9 cellular contexts compared by ENCODE assay signal in the genomic region with DNA sequence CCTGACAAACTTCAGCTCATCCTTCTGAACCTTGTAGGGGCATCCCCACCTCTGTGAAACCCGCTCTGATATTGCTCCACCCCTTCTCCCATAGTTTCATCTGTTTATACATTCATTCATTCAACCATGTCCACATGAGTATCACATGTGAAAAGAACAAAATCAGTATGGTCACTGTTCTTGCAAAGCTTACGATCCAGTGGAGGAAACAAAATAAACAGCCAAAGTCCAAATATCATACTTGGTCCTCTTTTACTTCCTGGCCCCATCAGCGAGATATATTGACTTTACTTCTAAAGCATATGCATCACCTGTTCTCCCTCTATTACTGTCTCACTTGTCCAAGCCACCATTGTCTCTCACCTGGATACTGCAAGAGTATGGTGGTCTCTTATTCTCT. TPM values are rescaled to one million over a fixed set of nuclear protein-coding genes. Genes with fewer than 3 reads are reported as not detected.
"Had no signal": no experiment of that assay in that cellular context is flagged by ENCODE, and none has a peak within 500 bp of the region (broad histone marks: within the 10 kb centered on the region; RNA-seq: fewer than 3 reads in every experiment).

No MANE protein-coding gene starts in this region.

- DNase-seq: H9, HCEC 1CT, IMR-90 had no signal

- H2AFZ ChIP-seq: GM23338 had no signal

- H3K4me2 ChIP-seq: GM23338 had no signal

- H3K27ac ChIP-seq: HL-60 had no signal

- FAIRE-seq: H1, H54, K562 had no signal

- ATAC-seq: GM23338, K562 had no signal

- H3K4me3 ChIP-seq: GM23338, K562 had no signal

RNA-seq across cellular contexts. Expression of a gene that starts 35.6 kb away (rescaled TPM):
- total RNA-seq: GM23338, H1, H9, HT1080, IMR-90 had no signal
- polyA plus RNA-seq: GM23338, H1, IMR-90, K562 had no signal
